In genomic region chr20:48538058-48538825, GRCh38 we compare ENCODE assay signal across 14 cellular contexts.
A peak's percentile ranks its signal among the peaks of the same experiment; 100 is the strongest.
DNase-seq lines count a peak whose midpoint lies in the region; ATAC-seq, FAIRE-seq and TF ChIP-seq lines count a peak whose summit lies in the region.
"Had no signal": no experiment of that assay in that cellular context is flagged by ENCODE, and none has a peak within 500 bp of the region (broad histone marks: within the 10 kb centered on the region; RNA-seq: fewer than 3 reads in every experiment).

No MANE protein-coding gene starts in this region.

- peak overlapping the region; percentile 19 for H3K27ac ChIP-seq in keratinocyte (ENCODE audit: control insufficient read depth, insufficient read depth, low read length)
- H3K27ac ChIP-seq in sigmoid colon = no peak overlapping the region
- H3K27ac ChIP-seq in colonic mucosa = no peak overlapping the region
- H3K27ac ChIP-seq: HL-60, spleen had no signal

- H3K79me2 ChIP-seq in keratinocyte (ENCODE audit: control insufficient read depth, insufficient read depth, low read length) = no peaks in the 10 kb centered on the region

- no peaks in the 10 kb centered on the region for H3K36me3 ChIP-seq in adipocyte (ENCODE audit: control insufficient read depth, insufficient read depth, low read length, severe bottlenecking)
- no peaks in the 10 kb centered on the region for H3K36me3 ChIP-seq in keratinocyte (ENCODE audit: control insufficient read depth in 2 of 2, extremely low read depth in 1 of 2, insufficient read depth in 2 of 2, low read length in 2 of 2)
- H3K36me3 ChIP-seq in sigmoid colon = no peaks in the 10 kb centered on the region
- no peaks in the 10 kb centered on the region for H3K36me3 ChIP-seq in colonic mucosa
- H3K36me3 ChIP-seq: spleen had no signal

- TF ChIP-seq CTCF in HFFc6 (IDR thresholded peaks at IDR 0.05) (no peak), keratinocyte (optimal IDR thresholded peaks at IDR 0.05 in 1 of 3, IDR thresholded peaks at IDR 0.05 in 1 of 3, conservative IDR thresholded peaks at IDR 0.05 in 1 of 3; ENCODE audit: extremely low read depth in 1 of 3, insufficient read depth in 2 of 3, low read length in 3 of 3) (no peak), sigmoid colon (IDR thresholded peaks at IDR 0.05) (no peak), colonic mucosa (IDR thresholded peaks at IDR 0.05) (no peak)

- H3K4me1 Mint-ChIP-seq in HFFc6 (ENCODE audit: low read depth) = peaks cover 18% of the 10 kb centered on the region
- H3K4me1 Mint-ChIP-seq: activated T-helper 17 cell treated with anti-CD3 and anti-CD28 coated beads, Interleukin-2, amount 50 U/mL, for 72 hours had no signal

- WGBS in sigmoid colon, 2 donors = 60 to 66% methylated on average over 10 of the region's 10 CpGs

- DNase-seq in A172 (ENCODE audit: low spot score) (peak; percentile 94), HFFc6 (peak; percentile 68), adipocyte (ENCODE audit: low read depth) (peak; percentile 19), keratinocyte (ENCODE audit: low read depth, low spot score) (peak; percentile 38), sigmoid colon (no peak), colonic mucosa (no peak)
- no peak for DNase-seq in stimulated activated naive CD8-positive, alpha-beta T cell treated with anti-CD3 and anti-CD28 coated beads, Interleukin-15, Interleukin-2, amounts not matched to agents 100 U/mL and 50 U/mL, for 24 hours
- DNase-seq: NCI-H446 treated with DMSO at 0.1 percent for 48 hours, spleen had no signal

- intact Hi-C loops in sigmoid colon (cut with DNase I) (no loop called here), colonic mucosa (cut with DNase I) (no loop called here)

- H3K27me3 ChIP-seq in adipocyte (replicated peaks; ENCODE audit: control insufficient read depth, insufficient read depth, low read length) (peaks cover 69% of the 10 kb centered on the region), keratinocyte (ENCODE audit: control insufficient read depth, extremely low read depth, insufficient read depth, low read length) (peaks cover 3% of the 10 kb centered on the region), sigmoid colon (peaks cover 0 to 1% (median 0%) of the 10 kb centered on the region in 3 donors), colonic mucosa (no peaks in the 10 kb centered on the region)

- H2AFZ ChIP-seq in keratinocyte (ENCODE audit: control insufficient read depth, low read length) = peak overlapping the region; percentile 7

- peaks cover 3% of the 10 kb centered on the region; the same call in 1 of the 2 replicates for H3K9me3 Mint-ChIP-seq in HFFc6
- H3K9me3 Mint-ChIP-seq: activated T-helper 17 cell treated with anti-CD3 and anti-CD28 coated beads, Interleukin-2, amount 50 U/mL, for 72 hours; stimulated activated naive CD8-positive, alpha-beta T cell treated with anti-CD3 and anti-CD28 coated beads, Interleukin-15, Interleukin-2, amounts not matched to agents 100 ng/mL and 50 ng/mL, for 24 hours had no signal

- H3K27ac Mint-ChIP-seq in HFFc6 = no peak overlapping the region
- H3K27ac Mint-ChIP-seq: activated T-helper 17 cell treated with anti-CD3 and anti-CD28 coated beads, Interleukin-2, amount 50 U/mL, for 72 hours; B cell; stimulated activated naive CD8-positive, alpha-beta T cell treated with anti-CD3 and anti-CD28 coated beads, Interleukin-15, Interleukin-2, amounts not matched to agents 100 ng/mL and 50 ng/mL, for 24 hours had no signal

- no peak overlapping the region for H3K9ac ChIP-seq in adipocyte (ENCODE audit: low read length)
- no peak overlapping the region for H3K9ac ChIP-seq in keratinocyte (ENCODE audit: control insufficient read depth, extremely low read depth, insufficient read depth, low read length)
- H3K9ac ChIP-seq in colonic mucosa (ENCODE audit: low read depth in 2 of 2, low read length in 2 of 2) = no peak overlapping the region

- H3K4me1 ChIP-seq in adipocyte (ENCODE audit: control insufficient read depth, insufficient read depth, low read length) (peaks cover 5% of the 10 kb centered on the region), keratinocyte (ENCODE audit: control insufficient read depth, extremely low read depth, insufficient read depth, low read length) (peaks cover 13% of the 10 kb centered on the region), sigmoid colon (peaks cover 0 to 10% (median 3%) of the 10 kb centered on the region in 4 donors), colonic mucosa (no peaks in the 10 kb centered on the region)
- H3K4me1 ChIP-seq: spleen had no signal

- dilution Hi-C loops in keratinocyte (cut with MboI; ENCODE audit: extremely low pct_ligation_motif_present, low sequenced_read_pairs) = no loop called here

- no peak for TF ChIP-seq POLR2A in sigmoid colon (IDR thresholded peaks at IDR 0.05)

- peak overlapping the region; percentile 58 for H3K4me2 ChIP-seq in keratinocyte (ENCODE audit: control insufficient read depth, extremely low read depth, insufficient read depth, low read depth, low read length)

- H3K4me3 Mint-ChIP-seq in HFFc6 = peak overlapping the region; percentile 20; the same call in 1 of the 2 replicates
- H3K4me3 Mint-ChIP-seq: activated T-helper 17 cell treated with anti-CD3 and anti-CD28 coated beads, Interleukin-2, amount 50 U/mL, for 72 hours; B cell; stimulated activated naive CD8-positive, alpha-beta T cell treated with anti-CD3 and anti-CD28 coated beads, Interleukin-15, Interleukin-2, amounts not matched to agents 100 ng/mL and 50 ng/mL, for 24 hours had no signal

- no peaks in the 10 kb centered on the region for H4K20me1 ChIP-seq in keratinocyte (ENCODE audit: control insufficient read depth, extremely low read depth, insufficient read depth, low read length)

- FAIRE-seq in keratinocyte (lab: Jason Lieb, UNC) = peak; percentile 56

- H3K4me3 ChIP-seq in adipocyte (ENCODE audit: low read length) = no peak overlapping the region
- H3K4me3 ChIP-seq in keratinocyte (ENCODE audit: control insufficient read depth in 2 of 3, extremely low read depth in 1 of 3, insufficient read depth in 2 of 3, low read depth in 1 of 3, low read length in 3 of 3) = peak overlapping the region in 1 of 3 experiments; percentile 1
- H3K4me3 ChIP-seq in sigmoid colon = no peak overlapping the region
- H3K4me3 ChIP-seq in colonic mucosa = no peak overlapping the region
- H3K4me3 ChIP-seq: spleen had no signal

- TF ChIP-seq EP300 in sigmoid colon (IDR thresholded peaks at IDR 0.05) = no peak

- no peaks in the 10 kb centered on the region for H3K36me3 Mint-ChIP-seq in HFFc6 (ENCODE audit: low read depth)

- no peaks in the 10 kb centered on the region for H3K9me1 ChIP-seq in keratinocyte (ENCODE audit: control insufficient read depth, extremely low read depth, insufficient read depth, low read length)

- peaks cover 22% of the 10 kb centered on the region for H3K27me3 Mint-ChIP-seq in HFFc6 (ENCODE audit: insufficient read depth)

- H3K9me3 ChIP-seq in adipocyte (ENCODE audit: control insufficient read depth, low read length) (no peaks in the 10 kb centered on the region), keratinocyte (ENCODE audit: control insufficient read depth, low read depth, low read length) (no peaks in the 10 kb centered on the region), sigmoid colon (no peaks in the 10 kb centered on the region), colonic mucosa (no peaks in the 10 kb centered on the region)

- ATAC-seq in HG02763 (IDR thresholded peaks at IDR 0.05; ENCODE audit: unreplicated experiment) = no peak
- no peak for ATAC-seq in stimulated activated naive CD8-positive, alpha-beta T cell treated with anti-CD3 and anti-CD28 coated beads, Interleukin-15, Interleukin-2, amounts not matched to agents 100 U/mL and 50 U/mL, for 24 hours
- ATAC-seq: activated T-helper 17 cell treated with anti-CD3 and anti-CD28 coated beads, Interleukin-2, amount 50 U/mL, for 72 hours had no signal

Comparison
In these comparisons a context has a peak if more than half of its experiments do, and no peak if none do; other contexts are left out.
1. DNase-seq: peak in A172 (single experiment), HFFc6 (single experiment), adipocyte (single experiment) and keratinocyte (single experiment); none in sigmoid colon (single experiment), colonic mucosa (single experiment) and stimulated activated naive CD8-positive, alpha-beta T cell treated with anti-CD3 and anti-CD28 coated beads, Interleukin-15, Interleukin-2, amounts not matched to agents 100 U/mL and 50 U/mL, for 24 hours (single experiment).